7 cellular contexts compared by ENCODE assay signal in the genomic region with DNA sequence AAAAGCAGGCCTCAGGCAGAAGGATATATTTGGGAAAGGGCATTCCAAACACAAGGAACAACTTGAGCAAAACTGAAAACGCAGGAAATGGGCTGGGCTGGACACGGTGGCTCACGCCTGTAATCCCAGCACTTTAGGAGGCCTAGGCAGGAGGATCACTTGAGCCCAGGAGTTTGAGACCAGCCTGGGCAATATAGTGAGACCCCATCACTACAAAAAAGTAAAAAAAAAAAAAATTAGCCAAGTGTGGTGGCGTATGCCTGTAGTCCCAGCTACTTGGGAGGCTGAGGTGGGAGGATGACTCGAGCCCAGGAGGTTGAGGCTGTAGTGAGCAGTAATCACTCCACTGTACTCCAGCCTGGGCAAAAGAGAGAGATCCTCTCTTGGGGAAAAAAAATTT.
DNase-seq lines count a peak whose midpoint lies in the region; ATAC-seq, FAIRE-seq and TF ChIP-seq lines count a peak whose summit lies in the region.
"Not testable (repeated sequence)": the region's sequence is repeated elsewhere in the genome, so short reads cannot be mapped to it uniquely, and the experiment has no call there.

No MANE protein-coding gene starts in this region.

- H3K27me3 ChIP-seq in BLaER1 treated with 17β-estradiol and CSF1 and Interleukin-3, amounts not matched to agents 10 nM and 100 nM; DND-41 (ENCODE audit: insufficient read depth, low read length, poor library complexity); K562 (ENCODE audit: control insufficient read depth in 2 of 2, insufficient read depth in 2 of 2, low read length in 2 of 2); esophagus (ENCODE audit: control insufficient read depth in 1 of 2, insufficient read depth in 2 of 2, low read length in 2 of 2); mesenchymal stem cell (ENCODE audit: control insufficient read depth in 1 of 2, insufficient read depth in 1 of 2, low read length in 2 of 2): not testable (repeated sequence)

- not testable (repeated sequence) for BruUV-seq in K562 (replicated peaks; lab: Mats Ljungman, UMichigan)

- not testable (repeated sequence) for H3K9me3 Mint-ChIP-seq in progenitor cell of endocrine pancreas (ENCODE audit: low read depth)

- H4K20me1 ChIP-seq in BLaER1 treated with 17β-estradiol and CSF1 and Interleukin-3, amounts not matched to agents 10 nM and 100 nM: peaks cover 0 to 21% (median 0%) of the 10 kb centered on the region in 11 experiments; a peak in 3 of 22 replicates
- not testable (repeated sequence) for H4K20me1 ChIP-seq in DND-41 (ENCODE audit: insufficient read depth, low read length); K562 (replicated peaks; ENCODE audit: control insufficient read depth, insufficient read depth, low read length)

- not testable (repeated sequence) for H3K4ac ChIP-seq in mesenchymal stem cell (ENCODE audit: low read depth in 1 of 2, low read length in 2 of 2)

- not testable (repeated sequence) for H3K23ac ChIP-seq in mesenchymal stem cell (ENCODE audit: low read length in 2 of 2)

- 51% methylated on average over 4 of the region's 5 CpGs for WGBS in K562 (ENCODE audit: insufficient coverage, low coverage, missing lambda C conversion rate)
- 77 to 78% methylated on average over 5 of the region's 5 CpGs for WGBS in esophagus, 2 donors
- WGBS in mesenchymal stem cell: 95% methylated on average over 5 of the region's 5 CpGs

- POLR2A ChIA-PET in K562 (lab: Yijun Ruan, JAX): interaction anchor here (1.3 to 2.7 kb wide), 2 partner anchors 58 to 63 kb away, joined by 4 to 8 read pairs; no protein-coding TSS in a partner anchor

- not testable (repeated sequence) for H4K91ac ChIP-seq in mesenchymal stem cell (ENCODE audit: low read length)

- not testable (repeated sequence) for H3K79me1 ChIP-seq in mesenchymal stem cell (replicated peaks; ENCODE audit: low read length, poor library complexity, severe bottlenecking)

- not testable (repeated sequence) for H3K27me3 Mint-ChIP-seq in T-helper 17 cell, progenitor cell of endocrine pancreas

- not testable (repeated sequence) for FAIRE-seq in K562 (lab: Jason Lieb, UNC)

- peaks cover 48% of the 10 kb centered on the region for H3K4me1 Mint-ChIP-seq in T-helper 17 cell
- peaks cover 44% of the 10 kb centered on the region for H3K4me1 Mint-ChIP-seq in progenitor cell of endocrine pancreas (ENCODE audit: low read depth)

- not testable (repeated sequence) for H2BK15ac ChIP-seq in mesenchymal stem cell (ENCODE audit: low read depth, poor library complexity, severe bottlenecking)

- TF ChIP-seq RAD21 in K562 (CRISPR knock-in tag; conservative IDR thresholded peaks at IDR 0.05 in 1 of 2, IDR thresholded peaks at IDR 0.05 in 1 of 2): not testable (repeated sequence)

- H3K9me3 ChIP-seq in BLaER1 treated with 17β-estradiol and CSF1 and Interleukin-3, amounts not matched to agents 10 nM and 100 nM (replicated peaks in 1 of 11); DND-41 (ENCODE audit: insufficient read depth, low read length, severe bottlenecking); T-helper 17 cell (ENCODE audit: control insufficient read depth, low read length, poor library complexity, severe bottlenecking); K562 (replicated peaks; ENCODE audit: control insufficient read depth, insufficient read depth, low read depth, low read length); esophagus (ENCODE audit: control insufficient read depth in 2 of 2, insufficient read depth in 1 of 2, low read depth in 1 of 2, low read length in 1 of 2); mesenchymal stem cell (ENCODE audit: control insufficient read depth, low read length): not testable (repeated sequence)

- not testable (repeated sequence) for H2BK5ac ChIP-seq in mesenchymal stem cell (ENCODE audit: low read depth, low read length, poor library complexity, severe bottlenecking)

- not testable (repeated sequence) for H3K9me1 ChIP-seq in K562 (ENCODE audit: control insufficient read depth, insufficient read depth, low read length)

- not testable (repeated sequence) for H3K36me3 ChIP-seq in BLaER1 treated with 17β-estradiol and CSF1 and Interleukin-3, amounts not matched to agents 10 nM and 100 nM; DND-41 (ENCODE audit: insufficient read depth, low read length); K562 (ENCODE audit: control insufficient read depth, insufficient read depth, low read length); esophagus (ENCODE audit: control insufficient read depth in 2 of 2, insufficient read depth in 2 of 2, low read length in 1 of 2); mesenchymal stem cell (ENCODE audit: control insufficient read depth in 1 of 2, insufficient read depth in 2 of 2, low read depth in 1 of 2, low read length in 2 of 2)

- DNase-seq in DND-41; T-helper 17 cell; K562 (ENCODE audit: extremely low read depth in 1 of 4, low spot score in 3 of 4); mesenchymal stem cell; progenitor cell of endocrine pancreas (ENCODE audit: low spot score, unreplicated experiment): not testable (repeated sequence)

- H3K18ac ChIP-seq in mesenchymal stem cell (ENCODE audit: low read depth in 1 of 2, low read length in 2 of 2): not testable (repeated sequence)

- H2BK12ac ChIP-seq in mesenchymal stem cell (ENCODE audit: low read length in 2 of 2): peak overlapping the region in 1 of 2 experiments; percentile 6

- in situ Hi-C loops in K562 (cut with MboI): not testable (repeated sequence)

- not testable (repeated sequence) for H3K27ac ChIP-seq in BLaER1 treated with 17β-estradiol and CSF1 and Interleukin-3, amounts not matched to agents 10 nM and 100 nM; K562 (ENCODE audit: extremely low read depth, low read depth, low read length); mesenchymal stem cell (ENCODE audit: low read length, poor library complexity, severe bottlenecking)
- H3K27ac ChIP-seq in DND-41 (ENCODE audit: low read length) (peak overlapping the region; percentile 7; the same call in 1 of the 2 replicates), esophagus (ENCODE audit: low read depth in 2 of 2, low read length in 1 of 2) (peak overlapping the region; percentile 26 to 37)

- peak overlapping the region; percentile 61 for H2AK5ac ChIP-seq in mesenchymal stem cell (ENCODE audit: low read length, severe bottlenecking)

- not testable (repeated sequence) for H3K36me3 Mint-ChIP-seq in T-helper 17 cell (ENCODE audit: low read depth); progenitor cell of endocrine pancreas (ENCODE audit: insufficient read depth)

- H3K4me3 ChIP-seq in BLaER1 treated with 17β-estradiol and CSF1 and Interleukin-3, amounts not matched to agents 10 nM and 100 nM; DND-41 (ENCODE audit: low read depth in 1 of 2, low read length in 2 of 2); K562; esophagus (ENCODE audit: low read depth in 1 of 2, low read length in 2 of 2); mesenchymal stem cell (ENCODE audit: insufficient read depth in 1 of 2, low read depth in 1 of 2, low read length in 2 of 2): not testable (repeated sequence)

- H3K79me2 ChIP-seq in DND-41 (ENCODE audit: insufficient read depth, low read length); K562 (ENCODE audit: control insufficient read depth, insufficient read depth, low read length): not testable (repeated sequence)

- peaks cover 64 to 99% (median 90%) of the 10 kb centered on the region in 10 experiments for H3K4me1 ChIP-seq in BLaER1 treated with 17β-estradiol and CSF1 and Interleukin-3, amounts not matched to agents 10 nM and 100 nM
- H3K4me1 ChIP-seq in DND-41 (ENCODE audit: insufficient read depth, low read length): peaks cover 40% of the 10 kb centered on the region
- peaks cover 12 to 30% of the 10 kb centered on the region in 2 experiments; a peak in 4 of 5 replicates for H3K4me1 ChIP-seq in K562 (replicated peaks in 1 of 2; ENCODE audit: control insufficient read depth in 2 of 2, insufficient read depth in 2 of 2, low read length in 2 of 2)
- H3K4me1 ChIP-seq in esophagus (ENCODE audit: control insufficient read depth in 2 of 2, insufficient read depth in 2 of 2, low read length in 1 of 2): peaks cover 7 to 24% of the 10 kb centered on the region in 2 donors
- peaks cover 23% of the 10 kb centered on the region for H3K4me1 ChIP-seq in mesenchymal stem cell (ENCODE audit: control insufficient read depth, insufficient read depth, low read depth, low read length)

- H3K14ac ChIP-seq in mesenchymal stem cell (ENCODE audit: low read length in 2 of 2): not testable (repeated sequence)

- H3K27ac Mint-ChIP-seq in T-helper 17 cell (peak overlapping the region; percentile 99), progenitor cell of endocrine pancreas (peak overlapping the region; percentile 74)

- not testable (repeated sequence) for H2BK120ac ChIP-seq in mesenchymal stem cell (ENCODE audit: low read depth, low read length)

- ATAC-seq in DND-41 (ENCODE audit: insufficient read depth, low read depth); T-helper 17 cell; K562: not testable (repeated sequence)

- not testable (repeated sequence) for H3K9ac ChIP-seq in BLaER1 treated with 17β-estradiol and CSF1 and Interleukin-3, amounts not matched to agents 10 nM and 100 nM; DND-41 (ENCODE audit: low read depth, low read length); K562 (ENCODE audit: insufficient read depth in 1 of 2, low read depth in 2 of 2, low read length in 2 of 2); mesenchymal stem cell (ENCODE audit: low read length)

- H3K4me2 ChIP-seq in BLaER1 treated with 17β-estradiol and CSF1 and Interleukin-3, amounts not matched to agents 10 nM and 100 nM: peak overlapping the region; percentile 15 to 89 (median 60); a peak in 15 of 22 replicates
- not testable (repeated sequence) for H3K4me2 ChIP-seq in DND-41 (ENCODE audit: insufficient read depth, low read length); K562 (ENCODE audit: insufficient read depth, low read length); mesenchymal stem cell (ENCODE audit: low read length, poor library complexity, severe bottlenecking)

- TF ChIP-seq CTCF in DND-41 (IDR thresholded peaks at IDR 0.05; ENCODE audit: borderline replicate concordance, extremely low read depth, low read length, poor library complexity, severe bottlenecking); K562 (IDR thresholded peaks at IDR 0.05 in 2 of 3, conservative IDR thresholded peaks at IDR 0.05 in 1 of 3; ENCODE audit: insufficient read depth in 2 of 3, low read depth in 1 of 3, low read length in 3 of 3); progenitor cell of endocrine pancreas (IDR thresholded peaks at IDR 0.05; ENCODE audit: unreplicated experiment): not testable (repeated sequence)

- peak overlapping the region; percentile 36 for H3K4me3 Mint-ChIP-seq in T-helper 17 cell
- not testable (repeated sequence) for H3K4me3 Mint-ChIP-seq in progenitor cell of endocrine pancreas (ENCODE audit: low read depth)

- not testable (repeated sequence) for H2AFZ ChIP-seq in DND-41 (ENCODE audit: low read depth, low read length); K562 (ENCODE audit: low read depth, low read length); mesenchymal stem cell (ENCODE audit: low read depth, low read length)

- TF ChIP-seq EP300 in K562 (IDR thresholded peaks at IDR 0.05; ENCODE audit: low read length): not testable (repeated sequence)

- intact Hi-C loops in K562 (cut with micrococcal nuclease): not testable (repeated sequence)

- not testable (repeated sequence) for H4K8ac ChIP-seq in mesenchymal stem cell (ENCODE audit: low read length)

- CTCF ChIA-PET in K562 (lab: Yijun Ruan, JAX; ENCODE audit: low intra/inter-chr PET ratio): not testable (repeated sequence)

- not testable (repeated sequence) for TF ChIP-seq POLR2A in K562 (conservative IDR thresholded peaks at IDR 0.05)
